Comparison of ENCODE assay signal across 8 cellular contexts in genomic region chr11:62855571-62856332, GRCh38. TPM values are rescaled to one million over a fixed set of nuclear protein-coding genes. Genes with fewer than 3 reads are reported as not detected.
DNase-seq lines count a peak whose midpoint lies in the region; ATAC-seq and TF ChIP-seq lines count a peak whose summit lies in the region.

No MANE protein-coding gene starts in this region.

- peaks cover 63% of the 10 kb centered on the region for H3K4me1 Mint-ChIP-seq in CD4-positive, alpha-beta T cell (ENCODE audit: low read depth)
- H3K4me1 Mint-ChIP-seq in activated CD4-positive, alpha-beta memory T cell treated with anti-CD3 and anti-CD28 coated beads, Interleukin-2, amount 10 ng/mL, durations not matched to agents 7 days and 5 days = peaks cover 75% of the 10 kb centered on the region

- POLR2A ChIA-PET in CD4-positive, alpha-beta T cell (lab: Charles Lee) = interaction anchor here (0.6 to 9.4 kb wide), 53 partner anchors 9 to 1923 kb away, joined by 3 to 599 read pairs (median 5); partner anchors contain the start of genes BSCL2, C11orf98, CSKMT and EEF1G
- POLR2A ChIA-PET in activated CD4-positive, alpha-beta memory T cell treated with anti-CD3 and anti-CD28 coated beads, Interleukin-2, amount 10 ng/mL, durations not matched to agents 7 days and 5 days (lab: Charles Lee) = interaction anchor here (0.7 to 9.7 kb wide), 47 partner anchors 10 to 1391 kb away, joined by 3 to 674 read pairs (median 9); partner anchors contain the start of genes AHNAK, B3GAT3, BSCL2 and C11orf98

- intact Hi-C loops in CD4-positive, alpha-beta T cell (cut with DNase I, micrococcal nuclease) = loop anchor here (1.0 to 5.0 kb wide), 4 partner anchors 13 to 148 kb away; partner anchors contain the start of genes TTC9C (in 2 of the 2), BSCL2 (in 1 of the 2) and GNG3 (in 1 of the 2)

- peak; percentile 96 to 99 (median 98) for DNase-seq in CD4-positive, alpha-beta T cell
- peak; percentile 96 for DNase-seq in HK-2 (ENCODE audit: unreplicated experiment)
- DNase-seq in NCI-H82 treated with DMSO at 0.1 percent for 48 hours (lab: John Stamatoyannopoulos, UW; ENCODE audit: unreplicated experiment) = peak; percentile 87
- DNase-seq in activated CD4-positive, alpha-beta memory T cell treated with anti-CD3 and anti-CD28 coated beads, Interleukin-2, amount 10 ng/mL, durations not matched to agents 7 days and 5 days = peak; percentile 99
- peak; percentile 98 for DNase-seq in ecto neural progenitor cell (ENCODE audit: low spot score)
- peak; percentile 96 for DNase-seq in lung (ENCODE audit: low spot score)
- peak; percentile 95 to 97 (median 97) for DNase-seq in stimulated activated CD4-positive, alpha-beta T cell treated with anti-CD3 and anti-CD28 coated beads, TNF-alpha, amount 100 ng/mL, for 24 hours (ENCODE audit: low read depth in 3 of 3)

- H3K27me3 Mint-ChIP-seq in CD4-positive, alpha-beta T cell = no peaks in the 10 kb centered on the region
- H3K27me3 Mint-ChIP-seq in activated CD4-positive, alpha-beta memory T cell treated with anti-CD3 and anti-CD28 coated beads, Interleukin-2, amount 10 ng/mL, durations not matched to agents 7 days and 5 days = no peaks in the 10 kb centered on the region

- H3K4me3 Mint-ChIP-seq in CD4-positive, alpha-beta T cell = peak overlapping the region; percentile 98
- peak overlapping the region; percentile 97 for H3K4me3 Mint-ChIP-seq in activated CD4-positive, alpha-beta memory T cell treated with anti-CD3 and anti-CD28 coated beads, Interleukin-2, amount 10 ng/mL, durations not matched to agents 7 days and 5 days

- peaks cover 2 to 12% of the 10 kb centered on the region in 2 donors for H3K4me1 ChIP-seq in lung (ENCODE audit: control insufficient read depth in 2 of 2, insufficient read depth in 2 of 2, low read length in 2 of 2)

- peaks cover 13 to 16% of the 10 kb centered on the region in 2 donors for H3K36me3 ChIP-seq in lung (ENCODE audit: control insufficient read depth in 2 of 2, insufficient read depth in 2 of 2, low read length in 2 of 2)

- peak overlapping the region; percentile 86 for H3K4me3 ChIP-seq in lung

- no peaks in the 10 kb centered on the region for H3K9me3 Mint-ChIP-seq in CD4-positive, alpha-beta T cell
- H3K9me3 Mint-ChIP-seq in activated CD4-positive, alpha-beta memory T cell treated with anti-CD3 and anti-CD28 coated beads, Interleukin-2, amount 10 ng/mL, durations not matched to agents 7 days and 5 days = no peaks in the 10 kb centered on the region

- no peaks in the 10 kb centered on the region for H3K9me3 ChIP-seq in CD4-positive, alpha-beta T cell (ENCODE audit: control insufficient read depth, low read length)
- H3K9me3 ChIP-seq in lung (ENCODE audit: control insufficient read depth in 2 of 2, insufficient read depth in 1 of 2, low read length in 1 of 2) = no peaks in the 10 kb centered on the region

- H3K27ac Mint-ChIP-seq in CD4-positive, alpha-beta T cell = peak overlapping the region; percentile 90
- H3K27ac Mint-ChIP-seq in activated CD4-positive, alpha-beta memory T cell treated with anti-CD3 and anti-CD28 coated beads, Interleukin-2, amount 10 ng/mL, durations not matched to agents 7 days and 5 days = peak overlapping the region; percentile 96

- no peak for TF ChIP-seq CTCF in CD4-positive, alpha-beta T cell (IDR thresholded peaks at IDR 0.05)
- no peak for TF ChIP-seq CTCF in lung (IDR thresholded peaks at IDR 0.05; ENCODE audit: control extremely low read depth, extremely low read depth)

- H3K27ac ChIP-seq in CD4-positive, alpha-beta T cell (ENCODE audit: low read depth, low read length) = peak overlapping the region; percentile 72
- peak overlapping the region; percentile 80 to 88 for H3K27ac ChIP-seq in lung (ENCODE audit: low read depth in 1 of 2, low read length in 1 of 2)

- peaks cover 48% of the 10 kb centered on the region for H3K36me3 Mint-ChIP-seq in CD4-positive, alpha-beta T cell (ENCODE audit: low read depth)
- peaks cover 63% of the 10 kb centered on the region for H3K36me3 Mint-ChIP-seq in activated CD4-positive, alpha-beta memory T cell treated with anti-CD3 and anti-CD28 coated beads, Interleukin-2, amount 10 ng/mL, durations not matched to agents 7 days and 5 days (ENCODE audit: low read depth)

- WGBS in lung, 2 donors = 0% methylated on average over 53 to 54 of the region's 54 CpGs

- H3K27me3 ChIP-seq in CD4-positive, alpha-beta T cell (ENCODE audit: control insufficient read depth, insufficient read depth, low read length) = no peaks in the 10 kb centered on the region
- no peaks in the 10 kb centered on the region for H3K27me3 ChIP-seq in lung (ENCODE audit: control insufficient read depth, insufficient read depth)

- ATAC-seq in CD4-positive, alpha-beta T cell (ENCODE audit: poor library complexity) = peak; percentile 92
- ATAC-seq in GM19452 (IDR thresholded peaks at IDR 0.05; ENCODE audit: unreplicated experiment) (peak; percentile 85), lung (ENCODE audit: insufficient read depth, low FRiP score) (peak; percentile 97)

- CTCF ChIA-PET in CD4-positive, alpha-beta T cell (lab: Charles Lee) = interaction anchor here (0.6 to 4.6 kb wide), 9 partner anchors 11 to 1449 kb away, joined by 3 to 58 read pairs (median 4); partner anchors contain the start of genes SLC3A2, STX5 and TMEM179B
- CTCF ChIA-PET in activated CD4-positive, alpha-beta memory T cell treated with anti-CD3 and anti-CD28 coated beads, Interleukin-2, amount 10 ng/mL, durations not matched to agents 7 days and 5 days (lab: Charles Lee) = interaction anchor here (0.6 to 5.0 kb wide), 16 partner anchors 8 to 313 kb away, joined by 3 to 51 read pairs (median 5); partner anchors contain the start of genes HNRNPUL2, NXF1, POLR2G and SLC3A2

RNA-seq across cellular contexts. Expression of gene WDR74, which starts 16.4 kb away (rescaled TPM):
- 100 to 1,000 TPM; 289 to 297 TPM for total RNA-seq in CD4-positive, alpha-beta T cell
- 10 to 100 TPM; 46.1 to 48.4 TPM for total RNA-seq in activated CD4-positive, alpha-beta memory T cell treated with anti-CD3 and anti-CD28 coated beads, Interleukin-2, amount 10 ng/mL, durations not matched to agents 7 days and 5 days
- 10 to 100 TPM; 26.2 to 41.4 TPM for total RNA-seq in lung
- 10 to 100 TPM; 42.5 to 64.1 TPM for polyA plus RNA-seq in lung

RNA-seq across cellular contexts. Expression of gene TEX54, which starts 23.1 kb away (rescaled TPM):
- total RNA-seq in CD4-positive, alpha-beta T cell = under 1 TPM in 1 of 2 experiments, not detected in 1; 0.59 TPM
- total RNA-seq in activated CD4-positive, alpha-beta memory T cell treated with anti-CD3 and anti-CD28 coated beads, Interleukin-2, amount 10 ng/mL, durations not matched to agents 7 days and 5 days = not detected
- total RNA-seq in lung = not detected
- not detected for polyA plus RNA-seq in lung

RNA-seq across cellular contexts. Expression of gene STX5, which starts 23.9 kb away (rescaled TPM):
- 100 to 1,000 TPM in 1 of 2 experiments, 10 to 100 TPM in 1; 93.1 to 104 TPM for total RNA-seq in CD4-positive, alpha-beta T cell
- total RNA-seq in activated CD4-positive, alpha-beta memory T cell treated with anti-CD3 and anti-CD28 coated beads, Interleukin-2, amount 10 ng/mL, durations not matched to agents 7 days and 5 days = 10 to 100 TPM; 40.6 to 41.6 TPM
- total RNA-seq in lung = 10 to 100 TPM; 38.7 to 47.6 TPM
- polyA plus RNA-seq in lung = 10 to 100 TPM; 19.8 to 36.6 TPM

RNA-seq across cellular contexts. Expression of gene SLC3A2, which starts 24.9 kb away (rescaled TPM):
- total RNA-seq in CD4-positive, alpha-beta T cell = 100 to 1,000 TPM; 231 to 234 TPM
- 100 to 1,000 TPM; 262 to 279 TPM for total RNA-seq in activated CD4-positive, alpha-beta memory T cell treated with anti-CD3 and anti-CD28 coated beads, Interleukin-2, amount 10 ng/mL, durations not matched to agents 7 days and 5 days
- total RNA-seq in lung = 100 to 1,000 TPM; 151 to 249 TPM
- polyA plus RNA-seq in lung = 100 to 1,000 TPM; 173 to 265 TPM

RNA-seq across cellular contexts. Expression of gene NXF1, which starts 50.5 kb away (rescaled TPM):
- 100 to 1,000 TPM; 343 to 358 TPM for total RNA-seq in CD4-positive, alpha-beta T cell
- 10 to 100 TPM; 80.3 to 82.4 TPM for total RNA-seq in activated CD4-positive, alpha-beta memory T cell treated with anti-CD3 and anti-CD28 coated beads, Interleukin-2, amount 10 ng/mL, durations not matched to agents 7 days and 5 days
- 10 to 100 TPM; 62.6 to 89.4 TPM for total RNA-seq in lung
- 10 to 100 TPM; 68.4 to 82.5 TPM for polyA plus RNA-seq in lung

Comparison
In these comparisons a context has a peak if more than half of its experiments do, and no peak if none do; other contexts are left out.
1. Peak in every context shown above with its lines: DNase-seq, ATAC-seq, H3K4me3 ChIP-seq and H3K27ac ChIP-seq.
2. RNA of gene WDR74, which starts 16.4 kb away (total RNA-seq): 289 to 297 TPM in CD4-positive, alpha-beta T cell; 46.1 to 48.4 TPM in activated CD4-positive, alpha-beta memory T cell treated with anti-CD3 and anti-CD28 coated beads, Interleukin-2, amount 10 ng/mL, durations not matched to agents 7 days and 5 days and 26.2 to 41.4 TPM in lung; every median in the first group is over 4 times any median in the second.